Comparison of ENCODE assay signal across 18 cellular contexts in the genomic region with DNA sequence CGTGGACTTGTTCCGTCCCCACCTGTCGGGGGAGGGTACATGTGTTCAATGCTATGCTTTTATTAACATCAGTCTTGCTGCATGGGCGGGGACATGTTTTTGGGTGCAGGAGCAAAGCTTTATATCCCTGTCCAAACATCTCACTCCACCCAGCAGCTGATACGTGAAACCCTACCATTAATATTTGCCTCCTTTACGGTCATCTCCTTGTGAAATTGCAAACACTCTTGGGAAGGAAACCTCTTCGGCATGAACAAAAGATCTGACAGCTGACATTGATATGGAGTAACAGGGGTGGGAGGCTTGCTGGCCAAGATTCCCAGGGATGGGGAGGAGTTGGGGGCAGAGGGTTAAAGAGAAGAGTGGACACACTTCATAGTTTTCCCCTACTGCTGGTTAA. TPM values are rescaled to one million over a fixed set of nuclear protein-coding genes. Genes with fewer than 3 reads are reported as not detected.
DNase-seq lines count a peak whose midpoint lies in the region; ATAC-seq and TF ChIP-seq lines count a peak whose summit lies in the region.
"Had no signal": no experiment of that assay in that cellular context is flagged by ENCODE, and none has a peak within 500 bp of the region (broad histone marks: within the 10 kb centered on the region; RNA-seq: fewer than 3 reads in every experiment).

No MANE protein-coding gene starts in this region.

- H3K36me3 Mint-ChIP-seq in nephron (ENCODE audit: low read depth), result no peaks in the 10 kb centered on the region
- H3K36me3 Mint-ChIP-seq: CD8-positive, alpha-beta T cell; IgD-negative memory B cell had no signal

- H3K9me3 ChIP-seq in WERI-Rb-1 (ENCODE audit: severe bottlenecking) (no peaks in the 10 kb centered on the region), suprapubic skin (no peaks in the 10 kb centered on the region)
- H3K9me3 ChIP-seq: BLaER1 had no signal

- no peak for TF ChIP-seq CTCF in WERI-Rb-1 (IDR thresholded peaks at IDR 0.05; ENCODE audit: low read depth, low read length)
- no peak for TF ChIP-seq CTCF in nephron (IDR thresholded peaks at IDR 0.05; ENCODE audit: unreplicated experiment in 3 of 3)
- no peak for TF ChIP-seq CTCF in suprapubic skin (IDR thresholded peaks at IDR 0.05)
- TF ChIP-seq CTCF in GM13977 (IDR thresholded peaks at IDR 0.05; ENCODE audit: extremely low read depth, insufficient read depth, missing control alignments), result no peak

- H3K36me3 ChIP-seq in WERI-Rb-1 (no peaks in the 10 kb centered on the region), suprapubic skin (no peaks in the 10 kb centered on the region)
- H3K36me3 ChIP-seq: BLaER1 had no signal

- no peaks in the 10 kb centered on the region for H3K27me3 Mint-ChIP-seq in nephron (ENCODE audit: low read depth)
- H3K27me3 Mint-ChIP-seq in stimulated activated naive CD8-positive, alpha-beta T cell treated with anti-CD3 and anti-CD28 coated beads, Interleukin-15, amount 100 ng/mL, for 72 hours, result peaks cover 14% of the 10 kb centered on the region

- in situ Hi-C loops in GM13977 (cut with MboI; ENCODE audit: low pct_unique_long_range_greater_than_20kb, low sequenced_read_pairs, unreplicated experiment), result no loop called here

- no peak overlapping the region for H3K27ac ChIP-seq in WERI-Rb-1
- H3K27ac ChIP-seq in suprapubic skin, result no peak overlapping the region
- H3K27ac ChIP-seq: BLaER1, HL-60 had no signal

- no peak for ATAC-seq in GM21576 (IDR thresholded peaks at IDR 0.05; ENCODE audit: unreplicated experiment)
- no peak for ATAC-seq in stimulated activated naive CD8-positive, alpha-beta T cell treated with anti-CD3 and anti-CD28 coated beads, Interleukin-15, amount 100 ng/mL, for 72 hours
- ATAC-seq: CD8-positive, alpha-beta T cell; HCT116 had no signal

- peak overlapping the region in 2 of 3 experiments; percentile 8 to 52 for H3K4me3 Mint-ChIP-seq in nephron
- H3K4me3 Mint-ChIP-seq in stimulated activated naive CD8-positive, alpha-beta T cell treated with anti-CD3 and anti-CD28 coated beads, Interleukin-15, amount 100 ng/mL, for 72 hours, result no peak overlapping the region
- H3K4me3 Mint-ChIP-seq: CD8-positive, alpha-beta T cell; IgD-negative memory B cell had no signal

- peaks cover 57% of the 10 kb centered on the region for H3K4me1 Mint-ChIP-seq in nephron
- no peaks in the 10 kb centered on the region for H3K4me1 Mint-ChIP-seq in stimulated activated naive CD8-positive, alpha-beta T cell treated with anti-CD3 and anti-CD28 coated beads, Interleukin-15, amount 100 ng/mL, for 72 hours
- H3K4me1 Mint-ChIP-seq: IgD-negative memory B cell had no signal

- TF ChIP-seq EP300 in suprapubic skin (IDR thresholded peaks at IDR 0.05), result no peak

- TF ChIP-seq POLR2A in suprapubic skin (IDR thresholded peaks at IDR 0.05), result no peak

- H3K4me3 ChIP-seq in WERI-Rb-1 (ENCODE audit: low read depth, low read length) (no peak overlapping the region), suprapubic skin (no peak overlapping the region)
- H3K4me3 ChIP-seq: BLaER1 had no signal

- 85% methylated on average over 7 of the region's 7 CpGs for WGBS in suprapubic skin

- DNase-seq in activated CD8-positive, alpha-beta memory T cell treated with anti-CD3 and anti-CD28 coated beads, Interleukin-2, amount 50 U/mL, for 48 hours, result peak; percentile 32
- DNase-seq in activated CD8-positive, alpha-beta memory T cell treated with anti-CD3 and anti-CD28 coated beads, Interleukin-2, amount 50 U/mL, for 4 hours, result no peak
- DNase-seq in WERI-Rb-1 (peak; percentile 7), suprapubic skin (ENCODE audit: low spot score in 2 of 2) (peak; percentile 25 to 45), GM13977 (ENCODE audit: low spot score) (no peak)
- no peak for DNase-seq in stimulated activated naive CD8-positive, alpha-beta T cell treated with anti-CD3 and anti-CD28 coated beads, Interleukin-15, amount 100 ng/mL, for 72 hours
- DNase-seq: CD8-positive, alpha-beta T cell; DMS79; NCI-H1105; NCI-H1694; NCI-H446; NCI-H69 had no signal

- H3K27me3 ChIP-seq in WERI-Rb-1 (ENCODE audit: insufficient read depth, low read depth, severe bottlenecking) (no peaks in the 10 kb centered on the region), suprapubic skin (no peaks in the 10 kb centered on the region)
- H3K27me3 ChIP-seq: BLaER1 had no signal

- H3K4me1 ChIP-seq in suprapubic skin, result no peaks in the 10 kb centered on the region

- H3K27ac Mint-ChIP-seq in nephron, result peak overlapping the region; percentile 90 to 99 (median 96)
- no peak overlapping the region for H3K27ac Mint-ChIP-seq in stimulated activated naive CD8-positive, alpha-beta T cell treated with anti-CD3 and anti-CD28 coated beads, Interleukin-15, amount 100 ng/mL, for 72 hours
- H3K27ac Mint-ChIP-seq: CD8-positive, alpha-beta T cell; IgD-negative memory B cell had no signal

- no peaks in the 10 kb centered on the region for H3K9me3 Mint-ChIP-seq in nephron
- H3K9me3 Mint-ChIP-seq in stimulated activated naive CD8-positive, alpha-beta T cell treated with anti-CD3 and anti-CD28 coated beads, Interleukin-15, amount 100 ng/mL, for 72 hours, result no peaks in the 10 kb centered on the region
- H3K9me3 Mint-ChIP-seq: CD8-positive, alpha-beta T cell; IgD-negative memory B cell had no signal

RNA-seq across cellular contexts. Expression of a gene that starts 22.3 kb away (rescaled TPM):
- total RNA-seq in suprapubic skin, result 100 to 1,000 TPM in 1 of 4 donors, 10 to 100 TPM in 3; 25.4 to 147 (median 43.6) TPM

Comparison
In these comparisons a context has a peak if more than half of its experiments do, and no peak if none do; other contexts are left out.
1. DNase-seq: peak in activated CD8-positive, alpha-beta memory T cell treated with anti-CD3 and anti-CD28 coated beads, Interleukin-2, amount 50 U/mL, for 48 hours (single experiment), WERI-Rb-1 (single experiment) and suprapubic skin (2 of 2); none in activated CD8-positive, alpha-beta memory T cell treated with anti-CD3 and anti-CD28 coated beads, Interleukin-2, amount 50 U/mL, for 4 hours (single experiment), GM13977 (single experiment) and stimulated activated naive CD8-positive, alpha-beta T cell treated with anti-CD3 and anti-CD28 coated beads, Interleukin-15, amount 100 ng/mL, for 72 hours (0 of 2).
2. H3K27ac Mint-ChIP-seq: peak in nephron (3 of 3); none in stimulated activated naive CD8-positive, alpha-beta T cell treated with anti-CD3 and anti-CD28 coated beads, Interleukin-15, amount 100 ng/mL, for 72 hours (0 of 2).
3. H3K4me3 Mint-ChIP-seq: peak in nephron (2 of 3); none in stimulated activated naive CD8-positive, alpha-beta T cell treated with anti-CD3 and anti-CD28 coated beads, Interleukin-15, amount 100 ng/mL, for 72 hours (0 of 2).